17 cellular contexts compared by ENCODE assay signal in genomic region chr15:71288348-71288955, GRCh38.
DNase-seq lines count a peak whose midpoint lies in the region; ATAC-seq and TF ChIP-seq lines count a peak whose summit lies in the region.
"Had no signal": no experiment of that assay in that cellular context is flagged by ENCODE, and none has a peak within 500 bp of the region (broad histone marks: within the 10 kb centered on the region; RNA-seq: fewer than 3 reads in every experiment).

No MANE protein-coding gene starts in this region.

- H3K4me3 ChIP-seq in Panc1 (ENCODE audit: low read depth in 2 of 2, low read length in 2 of 2), result no peak overlapping the region
- H3K4me3 ChIP-seq in prostate gland, result no peak overlapping the region
- H3K4me3 ChIP-seq: SJCRH30 had no signal

- TF ChIP-seq POLR2A in prostate gland (IDR thresholded peaks at IDR 0.05), result no peak

- CTCF ChIA-PET in Panc1 (lab: Charles Lee), result no interaction called here

- H3K27ac ChIP-seq in Panc1 (ENCODE audit: low read length), result peak overlapping the region; percentile 5
- H3K27ac ChIP-seq in prostate gland, result peak overlapping the region; percentile 1 to 46
- H3K27ac ChIP-seq: SJCRH30 had no signal

- 61% methylated on average over 5 of the region's 5 CpGs for WGBS in prostate gland

- no peaks in the 10 kb centered on the region for H3K36me3 ChIP-seq in Panc1 (ENCODE audit: control insufficient read depth, insufficient read depth, low read length)
- H3K36me3 ChIP-seq in prostate gland, result no peaks in the 10 kb centered on the region
- H3K36me3 ChIP-seq: SJCRH30 had no signal

- peak; percentile 90 for ATAC-seq in Panc1

- BruUV-seq in Panc1 (replicated peaks; lab: Mats Ljungman, UMichigan), result no TSS peak

- no peaks in the 10 kb centered on the region for H3K27me3 ChIP-seq in Panc1 (ENCODE audit: control insufficient read depth, insufficient read depth, low read length)
- no peaks in the 10 kb centered on the region for H3K27me3 ChIP-seq in prostate gland (replicated peaks; ENCODE audit: insufficient read depth)
- H3K27me3 ChIP-seq: SJCRH30 had no signal

- POLR2A ChIA-PET in Panc1 (lab: Charles Lee), result interaction anchor here (0.7 kb wide), 1 partner anchor 562 kb away, joined by 3 read pairs; no protein-coding TSS in a partner anchor

- H3K4me1 ChIP-seq in Panc1 (ENCODE audit: control insufficient read depth, insufficient read depth, low read length), result peaks cover 32% of the 10 kb centered on the region
- peaks cover 2% of the 10 kb centered on the region for H3K4me1 ChIP-seq in prostate gland (replicated peaks)

- in situ Hi-C loops in Panc1 (cut with HindIII; ENCODE audit: low pct_unique_long_range_greater_than_20kb, low sequenced_read_pairs), result no loop called here

- TF ChIP-seq CTCF in Panc1 (IDR thresholded peaks at IDR 0.05) (no peak), prostate gland (IDR thresholded peaks at IDR 0.05) (no peak)

- intact Hi-C loops in Panc1 (cut with micrococcal nuclease; ENCODE audit: unreplicated experiment) (loop anchor here (10.0 kb wide), 1 partner anchor 156 kb away; no protein-coding TSS in a partner anchor), prostate gland (cut with DNase I) (no loop called here)

- H3K9me3 ChIP-seq in Panc1 (ENCODE audit: control insufficient read depth, insufficient read depth, low read depth, low read length) (peaks cover 3% of the 10 kb centered on the region; the same call in 1 of the 2 replicates), prostate gland (no peaks in the 10 kb centered on the region)

- DNase-seq in EH (ENCODE audit: low read depth) (peak; percentile 32), Panc1 (ENCODE audit: low read depth, low spot score) (peak; percentile 77), dermis blood vessel endothelial cell (peak; percentile 46), prostate gland (ENCODE audit: low spot score) (no peak), NCI-H1436 (lab: John Stamatoyannopoulos, UW) (no peak), inferior parietal cortex (ENCODE audit: extremely low spot score) (no peak)
- DNase-seq in activated CD4-positive, alpha-beta T cell treated with anti-CD3 and anti-CD28 coated beads, Interleukin-2, amount 50 U/mL, for 1 hour, result no peak
- DNase-seq: C1 segment of cervical spinal cord, DMS153, H9, KG1, NCI-H1092, NCI-H1930, NCI-H2171, NCI-H446 treated with DMSO at 0.1 percent for 48 hours, NCI-H774, SJCRH30 had no signal

Comparison
In these comparisons a context has a peak if more than half of its experiments do, and no peak if none do; other contexts are left out.
1. DNase-seq: peak in EH (single experiment), Panc1 (single experiment) and dermis blood vessel endothelial cell (single experiment); none in prostate gland (single experiment), NCI-H1436 (single experiment), inferior parietal cortex (single experiment) and activated CD4-positive, alpha-beta T cell treated with anti-CD3 and anti-CD28 coated beads, Interleukin-2, amount 50 U/mL, for 1 hour (single experiment).